In genomic region chr7:102895602-102896001, GRCh38 we compare ENCODE assay signal across 1 cellular context.
TF ChIP-seq lines count a peak whose summit lies in the region.

No MANE protein-coding gene starts in this region.

TF ChIP-seq in IMR-90, 13 proteins besides CTCF, POLR2A, EP300 and RAD21 (continued from another document):
- TF ChIP-seq RCOR1 (IDR thresholded peaks at IDR 0.05; ENCODE audit: insufficient replicate concordance, low read length) = no peak
- TF ChIP-seq NFE2L2 (IDR thresholded peaks at IDR 0.05; ENCODE audit: low read depth, low read length) = no peak
